ENCODE assay signal across 12 cellular contexts in genomic region chr9:2164268-2164667, GRCh38.
DNase-seq lines count a peak whose midpoint lies in the region; ATAC-seq, FAIRE-seq and TF ChIP-seq lines count a peak whose summit lies in the region.
"Had no signal": no experiment of that assay in that cellular context is flagged by ENCODE, and none has a peak within 500 bp of the region (broad histone marks: within the 10 kb centered on the region; RNA-seq: fewer than 3 reads in every experiment).

No MANE protein-coding gene starts in this region.

- H3K27ac Mint-ChIP-seq in neural crest cell (ENCODE audit: unreplicated experiment) = no peak overlapping the region
- H3K27ac Mint-ChIP-seq: IgD-negative memory B cell had no signal

- H3K4me1 Mint-ChIP-seq in neural crest cell = peaks cover 51% of the 10 kb centered on the region

- peak overlapping the region; percentile 5 for H3K4me3 Mint-ChIP-seq in neural crest cell
- H3K4me3 Mint-ChIP-seq: IgD-negative memory B cell had no signal

- no peaks in the 10 kb centered on the region for H3K9me3 Mint-ChIP-seq in neural crest cell
- H3K9me3 Mint-ChIP-seq: IgD-negative memory B cell had no signal

- peak; percentile 61 for FAIRE-seq in GM12891 (lab: Jason Lieb, UNC)
- FAIRE-seq: A549 had no signal

- no peaks in the 10 kb centered on the region for H3K27me3 Mint-ChIP-seq in neural crest cell (ENCODE audit: low read depth)
- H3K27me3 Mint-ChIP-seq: IgD-negative memory B cell had no signal

- peaks cover 4% of the 10 kb centered on the region for H3K36me3 Mint-ChIP-seq in neural crest cell (ENCODE audit: low read depth)

- DNase-seq in GM12891 (ENCODE audit: insufficient read length, low spot score) (no peak), neural crest cell (ENCODE audit: low read depth, low spot score) (no peak), cerebellar nuclear complex (lab: John Stamatoyannopoulos, UW) (no peak), cortex of kidney (lab: John Stamatoyannopoulos, UW) (no peak)
- DNase-seq: BE2C, DMS53, KG1 had no signal

- TF ChIP-seq POLR2A in GM12891 (IDR thresholded peaks at IDR 0.05; ENCODE audit: low read depth, low read length) = no peak

- ATAC-seq in HG03378 (IDR thresholded peaks at IDR 0.05; ENCODE audit: unreplicated experiment) = peak; percentile 45
- ATAC-seq in GM21515 (IDR thresholded peaks at IDR 0.05; ENCODE audit: unreplicated experiment) = no peak
- ATAC-seq: A549, HCT116 had no signal

- no peak for TF ChIP-seq CTCF in neural crest cell (conservative IDR thresholded peaks at IDR 0.05)

TF ChIP-seq in GM12891, 5 proteins besides CTCF, POLR2A, EP300 and RAD21:
- TF ChIP-seq TAF1 (IDR thresholded peaks at IDR 0.05; ENCODE audit: low read depth, low read length) (no peak), PAX5 (IDR thresholded peaks at IDR 0.05; ENCODE audit: insufficient read depth, low read length, severe bottlenecking) (no peak), SPI1 (IDR thresholded peaks at IDR 0.05; ENCODE audit: low read depth, low read length) (no peak), POU2F2 (IDR thresholded peaks at IDR 0.05; ENCODE audit: low read depth, low read length) (no peak), POLR2AphosphoS5 (IDR thresholded peaks at IDR 0.05; ENCODE audit: low read depth, low read length) (no peak)
